In the genomic region with DNA sequence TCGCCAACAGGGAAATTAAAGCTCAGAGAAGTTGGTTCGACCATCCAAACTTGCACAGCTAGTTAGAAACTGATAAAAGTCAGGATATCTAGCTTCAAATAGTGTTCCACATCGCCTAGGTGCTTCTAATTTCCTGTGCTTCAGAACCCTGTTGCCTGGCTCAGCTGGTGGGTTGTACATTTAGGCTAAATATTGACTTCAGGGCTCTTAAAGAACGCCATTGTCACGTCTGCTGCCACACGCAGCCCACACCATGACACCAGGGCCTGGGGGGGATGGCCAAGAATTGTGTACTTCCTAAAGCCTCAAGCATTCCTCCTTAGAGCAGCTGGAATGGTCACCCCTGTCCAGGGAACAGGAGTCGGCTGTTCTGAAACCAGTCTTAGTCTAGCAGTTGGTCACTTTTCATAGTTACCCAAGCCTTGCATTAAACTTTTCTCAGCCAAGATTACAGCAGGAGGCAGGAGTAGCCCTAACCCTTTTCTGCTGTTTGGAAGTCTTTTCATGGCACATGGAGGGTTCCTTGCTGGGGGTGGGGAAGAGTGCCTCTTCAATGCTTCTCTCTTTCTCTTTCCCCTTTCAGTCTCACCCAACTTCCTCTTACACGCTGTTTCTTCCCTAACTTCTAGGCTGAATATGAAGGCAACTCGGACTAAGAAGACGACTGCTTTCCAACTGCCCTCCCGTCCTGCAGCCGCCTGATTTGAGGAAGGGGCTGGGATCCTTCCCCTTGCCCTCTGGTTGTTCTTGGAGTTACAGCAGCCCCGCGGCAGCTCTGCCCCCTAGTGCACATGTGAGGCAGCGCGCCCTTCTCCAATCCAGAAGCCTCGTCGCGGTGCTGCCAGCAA, we compare ENCODE assay signal across 8 cellular contexts. TPM values are rescaled to one million over a fixed set of nuclear protein-coding genes. Genes with fewer than 3 reads are reported as not detected.
DNase-seq lines count a peak whose midpoint lies in the region; ATAC-seq and TF ChIP-seq lines count a peak whose summit lies in the region.

No MANE protein-coding gene starts in this region.

- TF ChIP-seq CTCF in activated CD8-positive, alpha-beta T cell treated with anti-CD3 and anti-CD28 coated beads for 36 hours (IDR thresholded peaks at IDR 0.05), result peak; percentile 98
- TF ChIP-seq CTCF in lung (IDR thresholded peaks at IDR 0.05; ENCODE audit: control extremely low read depth, extremely low read depth), result peak; percentile 80

- DNase-seq in Ammon's horn (ENCODE audit: low spot score), result peak; percentile 91
- DNase-seq in NCI-H748 treated with DMSO at 0.1 percent for 48 hours (lab: John Stamatoyannopoulos, UW), result peak; percentile 39
- peak; percentile 88 for DNase-seq in activated CD8-positive, alpha-beta T cell treated with anti-CD3 and anti-CD28 coated beads for 36 hours
- DNase-seq in lung (ENCODE audit: low spot score), result peak; percentile 81
- DNase-seq in stimulated activated CD4-positive, alpha-beta T cell treated with anti-CD3 and anti-CD28 coated beads, Interleukin-4, amount 100 ng/mL, for 48 hours (ENCODE audit: low read depth in 2 of 2), result peak; percentile 65 to 74

- peaks cover 7% of the 10 kb centered on the region for H3K4me1 ChIP-seq in ectodermal cell (ENCODE audit: control insufficient read depth, insufficient read depth, low read length)
- peaks cover 3 to 12% of the 10 kb centered on the region in 2 donors for H3K4me1 ChIP-seq in lung (ENCODE audit: control insufficient read depth in 2 of 2, insufficient read depth in 2 of 2, low read length in 2 of 2)

- WGBS in ectodermal cell, 2 experiments, result 13 to 16% methylated on average over 19 of the region's 19 CpGs
- WGBS in lung, 2 donors, result 5 to 9% methylated on average over 19 of the region's 19 CpGs

- POLR2A ChIA-PET in activated CD8-positive, alpha-beta T cell treated with anti-CD3 and anti-CD28 coated beads for 36 hours (lab: Charles Lee), result interaction anchor here (1.4 to 1.9 kb wide), 3 partner anchors 37 to 164 kb away, joined by 4 to 17 read pairs (median 4); no protein-coding TSS in a partner anchor

- H3K9me3 ChIP-seq in ectodermal cell (ENCODE audit: control insufficient read depth, low read length), result no peaks in the 10 kb centered on the region
- H3K9me3 ChIP-seq in lung (ENCODE audit: control insufficient read depth in 2 of 2, insufficient read depth in 1 of 2, low read length in 1 of 2), result no peaks in the 10 kb centered on the region

- H3K36me3 Mint-ChIP-seq in activated CD8-positive, alpha-beta T cell treated with anti-CD3 and anti-CD28 coated beads for 36 hours (ENCODE audit: low read depth), result no peaks in the 10 kb centered on the region

- H3K4me3 ChIP-seq in ectodermal cell (ENCODE audit: insufficient read depth, low read depth, low read length), result peak overlapping the region; percentile 61
- H3K4me3 ChIP-seq in lung, result no peak overlapping the region

- H3K4me3 Mint-ChIP-seq in activated CD8-positive, alpha-beta T cell treated with anti-CD3 and anti-CD28 coated beads for 36 hours, result peak overlapping the region; percentile 74

- intact Hi-C loops in activated CD8-positive, alpha-beta T cell treated with anti-CD3 and anti-CD28 coated beads for 36 hours (cut with micrococcal nuclease), result loop anchor here (2.0 kb wide), 1 partner anchor 163 kb away; no protein-coding TSS in a partner anchor

- H3K27me3 Mint-ChIP-seq in activated CD8-positive, alpha-beta T cell treated with anti-CD3 and anti-CD28 coated beads for 36 hours, result peaks cover 2% of the 10 kb centered on the region

- H3K9me3 Mint-ChIP-seq in activated CD8-positive, alpha-beta T cell treated with anti-CD3 and anti-CD28 coated beads for 36 hours, result no peaks in the 10 kb centered on the region

- ATAC-seq in GM21576 (IDR thresholded peaks at IDR 0.05; ENCODE audit: unreplicated experiment) (peak; percentile 35), lung (ENCODE audit: insufficient read depth, low FRiP score) (peak; percentile 11), HG02885 (IDR thresholded peaks at IDR 0.05; ENCODE audit: poor library complexity, unreplicated experiment) (no peak)
- peak; percentile 50 for ATAC-seq in activated CD8-positive, alpha-beta T cell treated with anti-CD3 and anti-CD28 coated beads for 36 hours

- peak overlapping the region; percentile 83 for H3K27ac Mint-ChIP-seq in activated CD8-positive, alpha-beta T cell treated with anti-CD3 and anti-CD28 coated beads for 36 hours

- H3K36me3 ChIP-seq in ectodermal cell (ENCODE audit: control insufficient read depth, insufficient read depth, low read length) (no peaks in the 10 kb centered on the region), lung (ENCODE audit: control insufficient read depth in 2 of 2, insufficient read depth in 2 of 2, low read length in 2 of 2) (no peaks in the 10 kb centered on the region)

- H3K27me3 ChIP-seq in ectodermal cell (ENCODE audit: control insufficient read depth, insufficient read depth, low read length, poor library complexity, severe bottlenecking) (no peaks in the 10 kb centered on the region), lung (ENCODE audit: control insufficient read depth, insufficient read depth) (no peaks in the 10 kb centered on the region)

- CTCF ChIA-PET in activated CD8-positive, alpha-beta T cell treated with anti-CD3 and anti-CD28 coated beads for 36 hours (lab: Charles Lee), result interaction anchor here (0.7 to 16.2 kb wide), 30 partner anchors 8 to 365 kb away, joined by 3 to 268 read pairs (median 4); a partner anchor contains a TSS

- H3K4me1 Mint-ChIP-seq in activated CD8-positive, alpha-beta T cell treated with anti-CD3 and anti-CD28 coated beads for 36 hours (ENCODE audit: low read depth), result peaks cover 22% of the 10 kb centered on the region

- H3K27ac ChIP-seq in ectodermal cell (ENCODE audit: insufficient read depth, low read depth, low read length, poor library complexity, severe bottlenecking) (peak overlapping the region; percentile 11), lung (ENCODE audit: low read depth in 1 of 2, low read length in 1 of 2) (peak overlapping the region; percentile 94 to 96)

RNA-seq across cellular contexts. Expression of a gene that starts 17.1 kb away (rescaled TPM):
- total RNA-seq in activated CD8-positive, alpha-beta T cell treated with anti-CD3 and anti-CD28 coated beads for 36 hours, result 10 to 100 TPM; 81.8 to 84.6 TPM
- 82.6 TPM for polyA plus RNA-seq in ectodermal cell (2013, experiment 1 of 4)
- polyA plus RNA-seq in ectodermal cell (2013, experiment 2 of 4), result 58.4 TPM
- polyA plus RNA-seq in ectodermal cell (2013, experiment 3 of 4), result 34.2 TPM
- 32.0 TPM for polyA plus RNA-seq in ectodermal cell (2013, experiment 4 of 4)
- 100 to 1,000 TPM in 1 of 2 donors, 10 to 100 TPM in 1; 63.7 to 123 TPM for total RNA-seq in lung
- polyA plus RNA-seq in lung, result 100 to 1,000 TPM; 139 to 879 TPM

Comparison
In these comparisons a context has a peak if more than half of its experiments do, and no peak if none do; other contexts are left out.
1. DNase-seq: peak in every context shown above with its lines; median percentile 91 in Ammon's horn; 88 in activated CD8-positive, alpha-beta T cell treated with anti-CD3 and anti-CD28 coated beads for 36 hours; 81 in lung; 70 in stimulated activated CD4-positive, alpha-beta T cell treated with anti-CD3 and anti-CD28 coated beads, Interleukin-4, amount 100 ng/mL, for 48 hours; 39 in NCI-H748 treated with DMSO at 0.1 percent for 48 hours.